9 cellular contexts compared by ENCODE assay signal in genomic region chr9:95425910-95426551, GRCh38.
DNase-seq lines count a peak whose midpoint lies in the region; ATAC-seq and FAIRE-seq lines count a peak whose summit lies in the region.
"Had no signal": no experiment of that assay in that cellular context is flagged by ENCODE, and none has a peak within 500 bp of the region (broad histone marks: within the 10 kb centered on the region; RNA-seq: fewer than 3 reads in every experiment).

No MANE protein-coding gene starts in this region.

- peak; percentile 53 for DNase-seq in D341Med (ENCODE audit: low spot score)
- DNase-seq in activated CD4-positive, alpha-beta memory T cell treated with anti-CD3 and anti-CD28 coated beads for 36 hours = no peak
- no peak for DNase-seq in right cardiac atrium
- no peak for DNase-seq in HTR-8/SVneo (ENCODE audit: insufficient read length, low spot score)
- DNase-seq in NCI-H1436 treated with DMSO at 0.1 percent for 48 hours (lab: John Stamatoyannopoulos, UW) = no peak

- peaks cover 38% of the 10 kb centered on the region for H3K9me3 Mint-ChIP-seq in activated CD4-positive, alpha-beta memory T cell treated with anti-CD3 and anti-CD28 coated beads for 36 hours

- no peaks in the 10 kb centered on the region for H3K36me3 ChIP-seq in skeletal muscle satellite cell (ENCODE audit: insufficient read depth, low read length)

- H3K4me2 ChIP-seq in skeletal muscle satellite cell (ENCODE audit: low read length) = peak overlapping the region; percentile 85

- no peak overlapping the region for H3K27ac ChIP-seq in right cardiac atrium (ENCODE audit: low read length)

- peak; percentile 6 for ATAC-seq in HG03196 (IDR thresholded peaks at IDR 0.05; ENCODE audit: unreplicated experiment)
- no peak for ATAC-seq in right cardiac atrium
- no peak for ATAC-seq in GM18520 (IDR thresholded peaks at IDR 0.05; ENCODE audit: unreplicated experiment)

- H3K9me3 ChIP-seq in right cardiac atrium (ENCODE audit: control insufficient read depth, low read length) (no peaks in the 10 kb centered on the region), skeletal muscle satellite cell (replicated peaks; ENCODE audit: low read length) (peaks cover 6% of the 10 kb centered on the region)

- H3K36me3 Mint-ChIP-seq in activated CD4-positive, alpha-beta memory T cell treated with anti-CD3 and anti-CD28 coated beads for 36 hours = peaks cover 7% of the 10 kb centered on the region

- H3K4me3 ChIP-seq in right cardiac atrium (ENCODE audit: low read length) (peak overlapping the region; percentile 53), skeletal muscle satellite cell (ENCODE audit: low read length) (peak overlapping the region; percentile 71)

- H3K27me3 ChIP-seq in right cardiac atrium (ENCODE audit: control insufficient read depth, insufficient read depth) (no peaks in the 10 kb centered on the region), skeletal muscle satellite cell (ENCODE audit: control insufficient read depth, insufficient read depth, low read length) (no peaks in the 10 kb centered on the region)

- H3K9ac ChIP-seq in skeletal muscle satellite cell (ENCODE audit: low read depth, low read length) = peak overlapping the region; percentile 80

- intact Hi-C loops in activated CD4-positive, alpha-beta memory T cell treated with anti-CD3 and anti-CD28 coated beads for 36 hours (cut with micrococcal nuclease) = loop anchor here (5.0 kb wide), 1 partner anchor 86 kb away; no protein-coding TSS in a partner anchor
- intact Hi-C loops in right cardiac atrium (cut with DNase I) = loop anchor here in 1 of 4 donors (10.0 kb wide), 1 partner anchor 61 kb away; no protein-coding TSS in a partner anchor

- POLR2A ChIA-PET in activated CD4-positive, alpha-beta memory T cell treated with anti-CD3 and anti-CD28 coated beads for 36 hours (lab: Charles Lee) = interaction anchor here (1.2 kb wide), 1 partner anchor 91 kb away, joined by 3 read pairs; the partner anchor contains the start of gene PTCH1

- FAIRE-seq in HTR-8/SVneo (lab: Jason Lieb, UNC) = no peak
- FAIRE-seq: TTC549 had no signal

- WGBS in right cardiac atrium = 40% methylated on average over 11 of the region's 11 CpGs

- no peaks in the 10 kb centered on the region for H3K27me3 Mint-ChIP-seq in activated CD4-positive, alpha-beta memory T cell treated with anti-CD3 and anti-CD28 coated beads for 36 hours

- H3K4me1 Mint-ChIP-seq in activated CD4-positive, alpha-beta memory T cell treated with anti-CD3 and anti-CD28 coated beads for 36 hours (ENCODE audit: low read depth) = peaks cover 9% of the 10 kb centered on the region

- no peak overlapping the region for H3K27ac Mint-ChIP-seq in activated CD4-positive, alpha-beta memory T cell treated with anti-CD3 and anti-CD28 coated beads for 36 hours

- peak overlapping the region; percentile 70 for H3K4me3 Mint-ChIP-seq in activated CD4-positive, alpha-beta memory T cell treated with anti-CD3 and anti-CD28 coated beads for 36 hours

- CTCF ChIA-PET in activated CD4-positive, alpha-beta memory T cell treated with anti-CD3 and anti-CD28 coated beads for 36 hours (lab: Charles Lee) = no interaction called here

- H3K4me1 ChIP-seq in right cardiac atrium (ENCODE audit: control insufficient read depth, insufficient read depth, low read length) (no peaks in the 10 kb centered on the region), skeletal muscle satellite cell (ENCODE audit: control insufficient read depth, insufficient read depth, low read length) (peaks cover 14% of the 10 kb centered on the region)
